12 cellular contexts compared by ENCODE assay signal in the genomic region with DNA sequence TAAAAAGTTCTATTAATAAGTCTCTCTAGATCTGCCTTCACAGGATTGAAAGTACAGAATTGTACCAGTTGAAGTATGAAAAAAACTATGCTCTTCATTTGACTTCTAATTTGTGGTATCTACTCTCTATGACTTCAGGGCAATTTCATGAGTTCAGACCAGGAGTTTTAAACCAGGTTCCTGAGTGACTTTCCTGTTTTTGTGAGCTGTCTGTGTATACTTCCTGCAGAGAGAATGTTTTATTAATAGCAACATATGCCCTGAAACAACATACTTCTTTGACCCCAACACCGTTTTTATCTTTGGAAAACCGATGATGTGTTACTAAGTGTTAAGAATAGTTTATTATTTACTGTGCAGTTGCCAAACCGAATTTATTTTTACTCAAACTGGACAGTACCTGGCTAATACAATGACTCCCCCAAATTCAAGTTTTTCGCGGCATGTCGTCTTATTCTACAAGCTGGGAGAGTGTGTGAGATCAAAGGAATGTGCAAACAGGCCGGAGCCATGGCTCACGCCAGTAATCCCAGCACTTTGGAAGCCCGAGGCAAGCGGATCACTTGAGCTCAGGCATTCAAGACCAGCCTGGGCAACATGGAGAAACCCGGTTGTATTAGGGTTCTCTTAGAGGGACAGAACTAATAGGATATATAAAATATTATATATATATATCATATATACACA. TPM values are rescaled to one million over a fixed set of nuclear protein-coding genes. Genes with fewer than 3 reads are reported as not detected.
A peak's percentile ranks its signal among the peaks of the same experiment; 100 is the strongest.
DNase-seq lines count a peak whose midpoint lies in the region; ATAC-seq and TF ChIP-seq lines count a peak whose summit lies in the region.
"Had no signal": no experiment of that assay in that cellular context is flagged by ENCODE, and none has a peak within 500 bp of the region (broad histone marks: within the 10 kb centered on the region; RNA-seq: fewer than 3 reads in every experiment).

No MANE protein-coding gene starts in this region.

- ATAC-seq in GM21360 (IDR thresholded peaks at IDR 0.05; ENCODE audit: unreplicated experiment) = no peak
- ATAC-seq: lower lobe of right lung had no signal

- H3K36me3 Mint-ChIP-seq in activated CD4-positive, alpha-beta memory T cell treated with anti-CD3 and anti-CD28 coated beads for 36 hours = no peaks in the 10 kb centered on the region
- no peaks in the 10 kb centered on the region for H3K36me3 Mint-ChIP-seq in activated CD4-positive, alpha-beta memory T cell treated with anti-CD3 and anti-CD28 coated beads, Interleukin-2, amount 10 ng/mL, durations not matched to agents 7 days and 5 days (ENCODE audit: low read depth)
- no peaks in the 10 kb centered on the region for H3K36me3 Mint-ChIP-seq in endothelial cell (ENCODE audit: low read depth, unreplicated experiment)

- peak overlapping the region; percentile 44 for H3K27ac Mint-ChIP-seq in activated CD4-positive, alpha-beta memory T cell treated with anti-CD3 and anti-CD28 coated beads for 36 hours
- no peak overlapping the region for H3K27ac Mint-ChIP-seq in activated CD4-positive, alpha-beta memory T cell treated with anti-CD3 and anti-CD28 coated beads, Interleukin-2, amount 10 ng/mL, durations not matched to agents 7 days and 5 days
- peak overlapping the region; percentile 92 for H3K27ac Mint-ChIP-seq in endothelial cell (ENCODE audit: unreplicated experiment)

- peaks cover 18% of the 10 kb centered on the region for H3K4me1 Mint-ChIP-seq in activated CD4-positive, alpha-beta memory T cell treated with anti-CD3 and anti-CD28 coated beads for 36 hours (ENCODE audit: low read depth)
- H3K4me1 Mint-ChIP-seq in activated CD4-positive, alpha-beta memory T cell treated with anti-CD3 and anti-CD28 coated beads, Interleukin-2, amount 10 ng/mL, durations not matched to agents 7 days and 5 days = peaks cover 13% of the 10 kb centered on the region
- peaks cover 21% of the 10 kb centered on the region for H3K4me1 Mint-ChIP-seq in endothelial cell (ENCODE audit: unreplicated experiment)

- no peak for DNase-seq in activated CD4-positive, alpha-beta memory T cell treated with anti-CD3 and anti-CD28 coated beads for 36 hours
- no peak for DNase-seq in activated CD4-positive, alpha-beta memory T cell treated with anti-CD3 and anti-CD28 coated beads, Interleukin-2, amount 10 ng/mL, durations not matched to agents 7 days and 5 days
- DNase-seq in NCI-H226 (peak; percentile 34), endothelial cell (ENCODE audit: low spot score) (no peak), posterior vena cava (ENCODE audit: low spot score) (peak; percentile 12), NCI-H1092 (lab: John Stamatoyannopoulos, UW) (no peak)
- DNase-seq in stimulated activated CD4-positive, alpha-beta T cell treated with anti-CD3 and anti-CD28 coated beads, Interleukin-4, amount 100 ng/mL, for 4 hours = no peak
- DNase-seq: activated gamma-delta T cell treated with Interleukin-2 at 50 U/mL for 16 hours, lower lobe of right lung, NCI-H446 treated with DMSO at 0.1 percent for 48 hours, WERI-Rb-1 had no signal

- CTCF ChIA-PET in activated CD4-positive, alpha-beta memory T cell treated with anti-CD3 and anti-CD28 coated beads for 36 hours (lab: Charles Lee) = no interaction called here
- CTCF ChIA-PET in activated CD4-positive, alpha-beta memory T cell treated with anti-CD3 and anti-CD28 coated beads, Interleukin-2, amount 10 ng/mL, durations not matched to agents 7 days and 5 days (lab: Charles Lee) = no interaction called here

- peak overlapping the region; percentile 7 for H3K4me3 Mint-ChIP-seq in activated CD4-positive, alpha-beta memory T cell treated with anti-CD3 and anti-CD28 coated beads for 36 hours
- no peak overlapping the region for H3K4me3 Mint-ChIP-seq in activated CD4-positive, alpha-beta memory T cell treated with anti-CD3 and anti-CD28 coated beads, Interleukin-2, amount 10 ng/mL, durations not matched to agents 7 days and 5 days
- no peak overlapping the region for H3K4me3 Mint-ChIP-seq in endothelial cell (ENCODE audit: unreplicated experiment)

- no peak for TF ChIP-seq CTCF in endothelial cell (IDR thresholded peaks at IDR 0.05; ENCODE audit: unreplicated experiment)

- peaks cover 9% of the 10 kb centered on the region for H3K9me3 Mint-ChIP-seq in activated CD4-positive, alpha-beta memory T cell treated with anti-CD3 and anti-CD28 coated beads for 36 hours
- H3K9me3 Mint-ChIP-seq in activated CD4-positive, alpha-beta memory T cell treated with anti-CD3 and anti-CD28 coated beads, Interleukin-2, amount 10 ng/mL, durations not matched to agents 7 days and 5 days = no peaks in the 10 kb centered on the region
- H3K9me3 Mint-ChIP-seq in endothelial cell (ENCODE audit: unreplicated experiment) = no peaks in the 10 kb centered on the region

- intact Hi-C loops in activated CD4-positive, alpha-beta memory T cell treated with anti-CD3 and anti-CD28 coated beads for 36 hours (cut with micrococcal nuclease) = no loop called here
- intact Hi-C loops in posterior vena cava (cut with DNase I) = no loop called here

- no peaks in the 10 kb centered on the region for H3K27me3 Mint-ChIP-seq in activated CD4-positive, alpha-beta memory T cell treated with anti-CD3 and anti-CD28 coated beads for 36 hours
- H3K27me3 Mint-ChIP-seq in activated CD4-positive, alpha-beta memory T cell treated with anti-CD3 and anti-CD28 coated beads, Interleukin-2, amount 10 ng/mL, durations not matched to agents 7 days and 5 days = no peaks in the 10 kb centered on the region
- H3K27me3 Mint-ChIP-seq in endothelial cell (ENCODE audit: unreplicated experiment) = no peaks in the 10 kb centered on the region

- POLR2A ChIA-PET in activated CD4-positive, alpha-beta memory T cell treated with anti-CD3 and anti-CD28 coated beads for 36 hours (lab: Charles Lee) = interaction anchor here (0.7 kb wide), 1 partner anchor 57 kb away, joined by 3 read pairs; no protein-coding TSS in a partner anchor
- POLR2A ChIA-PET in activated CD4-positive, alpha-beta memory T cell treated with anti-CD3 and anti-CD28 coated beads, Interleukin-2, amount 10 ng/mL, durations not matched to agents 7 days and 5 days (lab: Charles Lee) = no interaction called here

RNA-seq across cellular contexts. Expression of gene ERBIN, which starts 58.7 kb away (rescaled TPM):
- 10 to 100 TPM; 42.6 to 47.0 TPM for total RNA-seq in activated CD4-positive, alpha-beta memory T cell treated with anti-CD3 and anti-CD28 coated beads for 36 hours
- 10 to 100 TPM; 55.9 to 56.3 TPM for total RNA-seq in activated CD4-positive, alpha-beta memory T cell treated with anti-CD3 and anti-CD28 coated beads, Interleukin-2, amount 10 ng/mL, durations not matched to agents 7 days and 5 days
- total RNA-seq in endothelial cell (ENCODE audit: unreplicated experiment) (93.3 TPM), posterior vena cava (10 to 100 TPM; 60.3 to 69.5 TPM)

Comparison
In these comparisons a context has a peak if more than half of its experiments do, and no peak if none do; other contexts are left out.
1. DNase-seq: peak in NCI-H226 (single experiment) and posterior vena cava (single experiment); none in activated CD4-positive, alpha-beta memory T cell treated with anti-CD3 and anti-CD28 coated beads for 36 hours (single experiment), activated CD4-positive, alpha-beta memory T cell treated with anti-CD3 and anti-CD28 coated beads, Interleukin-2, amount 10 ng/mL, durations not matched to agents 7 days and 5 days (single experiment), endothelial cell (single experiment), NCI-H1092 (single experiment) and stimulated activated CD4-positive, alpha-beta T cell treated with anti-CD3 and anti-CD28 coated beads, Interleukin-4, amount 100 ng/mL, for 4 hours (0 of 2).